1 cellular context compared by ENCODE assay signal in genomic region chr2:72810165-72810564, GRCh38.
TF ChIP-seq lines count a peak whose summit lies in the region.

No MANE protein-coding gene starts in this region.

TF ChIP-seq in HEK293, 187 proteins besides CTCF, POLR2A, EP300 and RAD21 (continued from another document and continues in another):
- TF ChIP-seq BCL6B (tag by site-specific recombination; IDR thresholded peaks at IDR 0.05) (no peak), ZNF658 (tag by site-specific recombination; IDR thresholded peaks at IDR 0.05) (no peak), ZNF202 (tag by site-specific recombination; IDR thresholded peaks at IDR 0.05; ENCODE audit: borderline replicate concordance) (peak; percentile 78; the same call in 1 of the 2 replicates), HOXD13 (CRISPR knock-in tag; IDR thresholded peaks at IDR 0.05; ENCODE audit: borderline replicate concordance) (no peak), ZNF843 (tag by site-specific recombination; IDR thresholded peaks at IDR 0.05) (no peak), ZNF398 (tag by site-specific recombination; IDR thresholded peaks at IDR 0.05) (no peak), ZNF488 (tag by site-specific recombination; IDR thresholded peaks at IDR 0.05) (no peak), ZNF18 (tag by site-specific recombination; IDR thresholded peaks at IDR 0.05) (0 out of 2 replicates have a peak, but pooled peaks have one; percentile 42), ZNF776 (tag by site-specific recombination; IDR thresholded peaks at IDR 0.05; ENCODE audit: borderline replicate concordance) (no peak), ZNF404 (tag by site-specific recombination; IDR thresholded peaks at IDR 0.05) (peak; percentile 75; the same call in 1 of the 2 replicates), ZNF449 (tag by site-specific recombination; IDR thresholded peaks at IDR 0.05) (no peak), ZNF239 (tag by site-specific recombination; IDR thresholded peaks at IDR 0.05) (no peak), ATF2 (tag by site-specific recombination; IDR thresholded peaks at IDR 0.05; ENCODE audit: low read depth) (no peak), IKZF3 (tag by site-specific recombination; IDR thresholded peaks at IDR 0.05) (no peak), ZBTB20 (tag by site-specific recombination; IDR thresholded peaks at IDR 0.05) (no peak), ZNF510 (tag by site-specific recombination; IDR thresholded peaks at IDR 0.05; ENCODE audit: insufficient replicate concordance) (peak; percentile 89), ZBTB10 (tag by site-specific recombination; IDR thresholded peaks at IDR 0.05) (no peak), ZNF664 (tag by site-specific recombination; IDR thresholded peaks at IDR 0.05) (peak; percentile 38; the same call in 1 of the 2 replicates), ZNF623 (tag by site-specific recombination; IDR thresholded peaks at IDR 0.05) (peak; percentile 81), ZNF513 (tag by site-specific recombination; IDR thresholded peaks at IDR 0.05) (no peak), ZNF830 (tag by site-specific recombination; IDR thresholded peaks at IDR 0.05; ENCODE audit: low read depth) (no peak), SCRT2 (tag by site-specific recombination; IDR thresholded peaks at IDR 0.05) (no peak), REPIN1 (tag by site-specific recombination; IDR thresholded peaks at IDR 0.05; ENCODE audit: low read depth) (no peak), ZNF529 (tag by site-specific recombination; IDR thresholded peaks at IDR 0.05; ENCODE audit: insufficient replicate concordance) (peak; percentile 66), ZNF175 (tag by site-specific recombination; IDR thresholded peaks at IDR 0.05) (no peak), ZSCAN23 (tag by site-specific recombination; IDR thresholded peaks at IDR 0.05) (no peak), ZNF280C (tag by site-specific recombination; IDR thresholded peaks at IDR 0.05) (no peak), ZBTB17 (tag by site-specific recombination; IDR thresholded peaks at IDR 0.05) (no peak), PRDM2 (tag by site-specific recombination; IDR thresholded peaks at IDR 0.05; ENCODE audit: borderline replicate concordance) (no peak), ZNF184 (tag by site-specific recombination; IDR thresholded peaks at IDR 0.05) (no peak), ZNF416 (tag by site-specific recombination; IDR thresholded peaks at IDR 0.05) (no peak), ZNF747 (tag by site-specific recombination; IDR thresholded peaks at IDR 0.05) (no peak), ZNF660 (tag by site-specific recombination; IDR thresholded peaks at IDR 0.05) (no peak), ZNF514 (tag by site-specific recombination; IDR thresholded peaks at IDR 0.05) (no peak), GLI2 (tag by site-specific recombination; IDR thresholded peaks at IDR 0.05; ENCODE audit: borderline replicate concordance, low read depth) (no peak; the same call in 1 of the 2 replicates), MYNN (tag by site-specific recombination; IDR thresholded peaks at IDR 0.05; ENCODE audit: borderline replicate concordance) (no peak), ZBTB7A (tag by site-specific recombination; IDR thresholded peaks at IDR 0.05; ENCODE audit: low read depth) (no peak)
